ENCODE assay signal across 8 cellular contexts in genomic region chr2:222708274-222708710, GRCh38. TPM values are rescaled to one million over a fixed set of nuclear protein-coding genes. Genes with fewer than 3 reads are reported as not detected.
DNase-seq lines count a peak whose midpoint lies in the region; FAIRE-seq and TF ChIP-seq lines count a peak whose summit lies in the region.
"Had no signal": no experiment of that assay in that cellular context is flagged by ENCODE, and none has a peak within 500 bp of the region (broad histone marks: within the 10 kb centered on the region; RNA-seq: fewer than 3 reads in every experiment).

No MANE protein-coding gene starts in this region.

- peak; percentile 84 for TF ChIP-seq CTCF in GM12865 (IDR thresholded peaks at IDR 0.05; ENCODE audit: insufficient read depth, low read depth, low read length, missing control alignments)

- H4K20me1 ChIP-seq in Karpas-422 (ENCODE audit: insufficient read depth, low read depth, low read length): no peaks in the 10 kb centered on the region

- H3K27ac ChIP-seq in Karpas-422 (ENCODE audit: low read length): no peak overlapping the region

- no peak for FAIRE-seq in urothelium cell line (lab: Jason Lieb, UNC)

- no peaks in the 10 kb centered on the region for H3K9me3 ChIP-seq in Karpas-422 (ENCODE audit: low read length)

- no peaks in the 10 kb centered on the region for H3K9me2 ChIP-seq in Karpas-422 (replicated peaks; ENCODE audit: insufficient read depth, low read length)

- intact Hi-C loops in posterior cingulate gyrus (cut with DNase I): loop anchor here (1.0 to 10.0 kb wide), 3 partner anchors 34 to 195 kb away; no protein-coding TSS in a partner anchor

- DNase-seq in GM12865 (ENCODE audit: low read depth): peak; percentile 79
- peak; percentile 87 for DNase-seq in Karpas-422
- DNase-seq in SK-N-DZ (ENCODE audit: low spot score): peak; percentile 62
- peak; percentile 79 for DNase-seq in activated naive CD4-positive, alpha-beta T cell treated with Interleukin-2 at 50 U/mL for 16 hours
- peak; percentile 80 for DNase-seq in glomerular visceral epithelial cell (ENCODE audit: extremely low spot score)
- DNase-seq in posterior cingulate gyrus: peak; percentile 75 to 97 (median 87)
- DNase-seq in urothelium cell line (ENCODE audit: low spot score): peak; percentile 51

- H3K79me2 ChIP-seq in Karpas-422 (ENCODE audit: low read length): no peaks in the 10 kb centered on the region

- no peaks in the 10 kb centered on the region for H3K27me3 ChIP-seq in Karpas-422 (ENCODE audit: low read length)

- H3K9ac ChIP-seq in Karpas-422 (ENCODE audit: low read length): no peak overlapping the region

- H2AFZ ChIP-seq in Karpas-422 (ENCODE audit: low read length): no peak overlapping the region

- H3K4me1 ChIP-seq in Karpas-422 (ENCODE audit: low read length): peaks cover 22% of the 10 kb centered on the region

- H3K36me3 ChIP-seq in Karpas-422 (ENCODE audit: insufficient read depth, low read length): no peaks in the 10 kb centered on the region

- H3K4me2 ChIP-seq in Karpas-422 (ENCODE audit: low read depth, low read length, poor library complexity, severe bottlenecking): no peak overlapping the region

- H3K4me3 ChIP-seq in GM12865 (ENCODE audit: low read depth, low read length) (no peak overlapping the region), Karpas-422 (ENCODE audit: low read length) (no peak overlapping the region)

RNA-seq across cellular contexts. Expression of gene MOGAT1, which starts 36.8 kb away (rescaled TPM):
- total RNA-seq in Karpas-422 (2014; rRNA removed; shearing (Covaris generic); ENCODE audit: low replicate concordance): not detected in 2 replicates
- polyA plus RNA-seq in SK-N-DZ (2014; cell fraction: cytosol; rRNA removed): 0.23 TPM in 1 of 2 replicates, not detected in the other
- not detected in 2 replicates for polyA plus RNA-seq in SK-N-DZ (2014; cell fraction: nucleus; rRNA removed)
- total RNA-seq: mononuclear cell had no signal

RNA-seq across cellular contexts. Expression of gene FARSB, which starts 52.4 kb away (rescaled TPM):
- total RNA-seq in Karpas-422 (2014; rRNA removed; shearing (Covaris generic); ENCODE audit: low replicate concordance): 17.9 and 36.7 TPM in 2 replicates
- polyA plus RNA-seq in SK-N-DZ (2014; cell fraction: cytosol; rRNA removed): 37.8 and 43.6 TPM in 2 replicates
- polyA plus RNA-seq in SK-N-DZ (2014; cell fraction: nucleus; rRNA removed): 20.1 and 21.1 TPM in 2 replicates
